Comparison of ENCODE assay signal across 1 cellular context in the genomic region with DNA sequence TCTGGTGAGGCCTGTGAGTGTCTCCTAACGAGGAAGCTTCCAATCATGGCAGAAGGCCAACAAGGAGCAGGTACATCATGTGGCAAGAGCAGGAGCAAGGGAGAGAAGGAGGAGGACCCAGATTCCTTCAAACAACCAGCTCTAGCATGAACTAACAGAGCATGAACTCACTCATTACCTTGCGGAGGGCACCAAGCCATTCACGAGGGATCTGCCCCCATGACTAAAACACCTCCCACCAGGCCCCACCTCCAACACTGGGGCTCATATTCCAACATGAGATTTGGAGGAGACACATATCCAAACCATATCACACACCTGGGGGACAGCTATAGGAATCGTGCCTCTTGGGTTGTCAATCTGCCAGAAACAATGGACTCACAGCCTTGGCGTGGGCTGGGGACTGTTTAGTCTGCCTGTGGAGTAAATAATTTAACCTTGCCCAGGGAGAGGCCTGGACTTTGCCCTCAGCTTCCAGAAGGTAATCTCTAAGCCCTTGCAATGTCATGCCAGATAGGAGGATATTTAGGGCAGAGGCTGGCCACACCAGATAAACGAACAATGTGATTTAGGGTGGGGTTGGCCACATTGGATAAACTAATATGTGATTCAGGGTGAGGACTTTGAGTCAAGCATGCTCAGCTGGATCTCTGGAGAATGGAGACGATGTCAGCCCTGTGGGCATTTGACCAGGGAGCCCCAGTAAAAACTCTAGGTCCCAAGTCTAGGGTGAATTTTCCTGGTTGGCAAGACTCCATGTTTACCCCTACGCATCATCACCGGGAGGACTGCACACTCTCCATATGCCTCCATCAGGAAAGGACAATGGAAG.
TF ChIP-seq lines count a peak whose summit lies in the region.

No MANE protein-coding gene starts in this region.

TF ChIP-seq in HepG2, 621 proteins besides CTCF, POLR2A, EP300 and RAD21 (continued from another document and continues in another):
- TF ChIP-seq ZNF142 (CRISPR knock-in tag; IDR thresholded peaks at IDR 0.05) (0 out of 2 replicates have a peak, but pooled peaks have one; percentile 41), RFXAP (CRISPR knock-in tag; IDR thresholded peaks at IDR 0.05; ENCODE audit: borderline replicate concordance) (peak; percentile 62; the same call in 1 of the 2 replicates), MLLT10 (CRISPR knock-in tag; IDR thresholded peaks at IDR 0.05) (0 out of 2 replicates have a peak, but pooled peaks have one; percentile 31), EEA1 (CRISPR knock-in tag; IDR thresholded peaks at IDR 0.05; ENCODE audit: borderline replicate concordance) (no peak), ZNF609 (CRISPR knock-in tag; IDR thresholded peaks at IDR 0.05; ENCODE audit: borderline replicate concordance) (no peak), JUN (CRISPR knock-in tag; IDR thresholded peaks at IDR 0.05) (no peak), SNAI1 (CRISPR knock-in tag; IDR thresholded peaks at IDR 0.05; ENCODE audit: borderline replicate concordance) (no peak), TOE1 (CRISPR knock-in tag; IDR thresholded peaks at IDR 0.05) (no peak), SOX6 (IDR thresholded peaks at IDR 0.05) (no peak), SOX6 (CRISPR knock-in tag; IDR thresholded peaks at IDR 0.05) (peak; percentile 97), MED1 (CRISPR knock-in tag; IDR thresholded peaks at IDR 0.05) (peak; percentile 87), GABPA (IDR thresholded peaks at IDR 0.05; ENCODE audit: low read depth, low read length) (no peak), GABPA (CRISPR knock-in tag; IDR thresholded peaks at IDR 0.05; ENCODE audit: low read depth) (no peak), ZNF263 (CRISPR knock-in tag; IDR thresholded peaks at IDR 0.05) (peak; percentile 92), TBX3 (IDR thresholded peaks at IDR 0.05; ENCODE audit: borderline replicate concordance) (no peak), NFE2L2 (IDR thresholded peaks at IDR 0.05; ENCODE audit: low read length) (0 out of 2 replicates have a peak, but pooled peaks have one; percentile 49), HOXD1 (CRISPR knock-in tag; IDR thresholded peaks at IDR 0.05) (0 out of 2 replicates have a peak, but pooled peaks have one; percentile 47), EED (CRISPR knock-in tag; IDR thresholded peaks at IDR 0.05) (0 out of 2 replicates have a peak, but pooled peaks have one; percentile 29), MAFF (IDR thresholded peaks at IDR 0.05; ENCODE audit: low read depth, low read length) (no peak), ARID3A (IDR thresholded peaks at IDR 0.05; ENCODE audit: low read depth, low read length) (peak; percentile 77), THAP11 (CRISPR knock-in tag; IDR thresholded peaks at IDR 0.05) (peak; percentile 60; the same call in 1 of the 2 replicates), TRIM22 (IDR thresholded peaks at IDR 0.05) (no peak), ZBTB8A (CRISPR knock-in tag; IDR thresholded peaks at IDR 0.05; ENCODE audit: borderline replicate concordance, low read depth) (no peak), ZNF674 (CRISPR knock-in tag; IDR thresholded peaks at IDR 0.05; ENCODE audit: low read depth) (0 out of 2 replicates have a peak, but pooled peaks have one; percentile 44), NKX3-1 (CRISPR knock-in tag; IDR thresholded peaks at IDR 0.05) (0 out of 2 replicates have a peak, but pooled peaks have one; percentile 45), ZNF274 (CRISPR knock-in tag; IDR thresholded peaks at IDR 0.05) (no peak), CEBPG (CRISPR knock-in tag; IDR thresholded peaks at IDR 0.05) (0 out of 2 replicates have a peak, but pooled peaks have one; percentile 13)
- TF ChIP-seq, protein P1, sequence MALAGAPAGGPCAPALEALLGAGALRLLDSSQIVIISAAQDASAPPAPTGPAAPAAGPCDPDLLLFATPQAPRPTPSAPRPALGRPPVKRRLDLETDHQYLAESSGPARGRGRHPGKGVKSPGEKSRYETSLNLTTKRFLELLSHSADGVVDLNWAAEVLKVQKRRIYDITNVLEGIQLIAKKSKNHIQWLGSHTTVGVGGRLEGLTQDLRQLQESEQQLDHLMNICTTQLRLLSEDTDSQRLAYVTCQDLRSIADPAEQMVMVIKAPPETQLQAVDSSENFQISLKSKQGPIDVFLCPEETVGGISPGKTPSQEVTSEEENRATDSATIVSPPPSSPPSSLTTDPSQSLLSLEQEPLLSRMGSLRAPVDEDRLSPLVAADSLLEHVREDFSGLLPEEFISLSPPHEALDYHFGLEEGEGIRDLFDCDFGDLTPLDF (CRISPR knock-in tag; IDR thresholded peaks at IDR 0.05) = no peak; the same call in 1 of the 2 replicates
- TF ChIP-seq, protein P2, sequence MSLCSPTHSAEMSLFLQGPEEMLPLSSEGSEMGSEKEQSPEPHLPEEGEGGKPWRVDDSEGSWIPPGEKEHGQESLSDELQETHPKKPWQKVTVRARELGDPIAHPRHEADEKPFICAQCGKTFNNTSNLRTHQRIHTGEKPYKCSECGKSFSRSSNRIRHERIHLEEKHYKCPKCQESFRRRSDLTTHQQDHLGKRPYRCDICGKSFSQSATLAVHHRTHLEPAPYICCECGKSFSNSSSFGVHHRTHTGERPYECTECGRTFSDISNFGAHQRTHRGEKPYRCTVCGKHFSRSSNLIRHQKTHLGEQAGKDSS (CRISPR knock-in tag; IDR thresholded peaks at IDR 0.05; ENCODE audit: borderline replicate concordance, low read depth) = no peak
- TF ChIP-seq, protein P3, sequence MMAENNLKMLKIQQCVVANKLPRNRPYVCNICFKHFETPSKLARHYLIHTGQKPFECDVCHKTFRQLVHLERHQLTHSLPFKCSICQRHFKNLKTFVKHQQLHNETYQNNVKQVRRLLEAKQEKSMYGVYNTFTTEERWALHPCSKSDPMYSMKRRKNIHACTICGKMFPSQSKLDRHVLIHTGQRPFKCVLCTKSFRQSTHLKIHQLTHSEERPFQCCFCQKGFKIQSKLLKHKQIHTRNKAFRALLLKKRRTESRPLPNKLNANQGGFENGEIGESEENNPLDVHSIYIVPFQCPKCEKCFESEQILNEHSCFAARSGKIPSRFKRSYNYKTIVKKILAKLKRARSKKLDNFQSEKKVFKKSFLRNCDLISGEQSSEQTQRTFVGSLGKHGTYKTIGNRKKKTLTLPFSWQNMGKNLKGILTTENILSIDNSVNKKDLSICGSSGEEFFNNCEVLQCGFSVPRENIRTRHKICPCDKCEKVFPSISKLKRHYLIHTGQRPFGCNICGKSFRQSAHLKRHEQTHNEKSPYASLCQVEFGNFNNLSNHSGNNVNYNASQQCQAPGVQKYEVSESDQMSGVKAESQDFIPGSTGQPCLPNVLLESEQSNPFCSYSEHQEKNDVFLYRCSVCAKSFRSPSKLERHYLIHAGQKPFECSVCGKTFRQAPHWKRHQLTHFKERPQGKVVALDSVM (CRISPR knock-in tag; IDR thresholded peaks at IDR 0.05) = peak; percentile 45; the same call in 1 of the 2 replicates
